Comparison of ENCODE assay signal across 20 cellular contexts in genomic region chr20:1838479-1839279, GRCh38. TPM values are rescaled to one million over a fixed set of nuclear protein-coding genes. Genes with fewer than 3 reads are reported as not detected.
DNase-seq lines count a peak whose midpoint lies in the region; ATAC-seq and TF ChIP-seq lines count a peak whose summit lies in the region.
"Had no signal": no experiment of that assay in that cellular context is flagged by ENCODE, and none has a peak within 500 bp of the region (broad histone marks: within the 10 kb centered on the region; RNA-seq: fewer than 3 reads in every experiment).

No MANE protein-coding gene starts in this region.

- H3K27ac Mint-ChIP-seq in Caco-2 (ENCODE audit: unreplicated experiment): peak overlapping the region; percentile 84
- H3K27ac Mint-ChIP-seq in nephron progenitor cell: peak overlapping the region; percentile 90
- H3K27ac Mint-ChIP-seq in activated T-helper 1 cell treated with anti-CD3 and anti-CD28 coated beads, Interleukin-12 subunit alpha, Interleukin-12 subunit beta, Interleukin-2, Interleukin-4 antibody, amounts not matched to agents 30 ng/mL and 10 ng/mL and 1 ng/mL, durations not matched to agents 14 hours and 24 hours and 36 hours: no peak overlapping the region
- no peak overlapping the region for H3K27ac Mint-ChIP-seq in chondrocyte (ENCODE audit: unreplicated experiment)
- H3K27ac Mint-ChIP-seq: activated naive CD8-positive, alpha-beta T cell treated with anti-CD3 and anti-CD28 coated beads for 36 hours; T-helper 1 cell treated with Interleukin-12 subunit alpha and Interleukin-12 subunit beta and Interleukin-4 antibody, amounts not matched to agents 30 μg/mL and 1 μg/mL, for 36 hours had no signal

- 0 out of 2 replicates have a peak, but pooled peaks cover 3% of the 10 kb centered on the region for H3K9me3 ChIP-seq in Caco-2
- H3K9me3 ChIP-seq: esophagus muscularis mucosa had no signal

- CTCF ChIA-PET in Caco-2 (lab: Charles Lee): interaction anchor here (0.7 kb wide), 1 partner anchor 38 kb away, joined by 6 read pairs; no protein-coding TSS in a partner anchor

- no peaks in the 10 kb centered on the region for H3K36me3 Mint-ChIP-seq in Caco-2 (ENCODE audit: insufficient read depth, unreplicated experiment)
- H3K36me3 Mint-ChIP-seq in nephron progenitor cell (ENCODE audit: low read depth): no peaks in the 10 kb centered on the region
- no peaks in the 10 kb centered on the region for H3K36me3 Mint-ChIP-seq in activated T-helper 1 cell treated with anti-CD3 and anti-CD28 coated beads, Interleukin-12 subunit alpha, Interleukin-12 subunit beta, Interleukin-2, Interleukin-4 antibody, amounts not matched to agents 30 ng/mL and 10 ng/mL and 1 ng/mL, durations not matched to agents 14 hours and 24 hours and 36 hours (ENCODE audit: low read depth)
- H3K36me3 Mint-ChIP-seq in chondrocyte (ENCODE audit: low read depth): no peaks in the 10 kb centered on the region
- H3K36me3 Mint-ChIP-seq: activated naive CD8-positive, alpha-beta T cell treated with anti-CD3 and anti-CD28 coated beads for 36 hours had no signal

- no peak overlapping the region for H3K4me3 Mint-ChIP-seq in Caco-2 (ENCODE audit: unreplicated experiment)
- H3K4me3 Mint-ChIP-seq in nephron progenitor cell: peak overlapping the region; percentile 69
- H3K4me3 Mint-ChIP-seq in activated T-helper 1 cell treated with anti-CD3 and anti-CD28 coated beads, Interleukin-12 subunit alpha, Interleukin-12 subunit beta, Interleukin-2, Interleukin-4 antibody, amounts not matched to agents 30 ng/mL and 10 ng/mL and 1 ng/mL, durations not matched to agents 14 hours and 24 hours and 36 hours: no peak overlapping the region
- no peak overlapping the region for H3K4me3 Mint-ChIP-seq in chondrocyte (ENCODE audit: unreplicated experiment)
- H3K4me3 Mint-ChIP-seq: activated naive CD8-positive, alpha-beta T cell treated with anti-CD3 and anti-CD28 coated beads for 36 hours; central memory CD8-positive, alpha-beta T cell; T-helper 1 cell treated with Interleukin-12 subunit alpha and Interleukin-12 subunit beta and Interleukin-4 antibody, amounts not matched to agents 30 μg/mL and 1 μg/mL, for 36 hours had no signal

- H3K4me1 ChIP-seq in Caco-2: peaks cover 10% of the 10 kb centered on the region

- no peaks in the 10 kb centered on the region for H3K36me3 ChIP-seq in Caco-2 (ENCODE audit: control insufficient read depth, insufficient read depth, low read length)
- H3K36me3 ChIP-seq: esophagus muscularis mucosa had no signal

- DNase-seq in Caco-2 (no peak), NCI-H2227 treated with DMSO at 0.1 percent for 48 hours (lab: John Stamatoyannopoulos, UW) (peak; percentile 64), ecto neural progenitor cell (ENCODE audit: low spot score) (peak; percentile 59), nephron progenitor cell (peak; percentile 82), chondrocyte (ENCODE audit: low spot score) (no peak)
- DNase-seq in activated T-helper 1 cell treated with anti-CD3 and anti-CD28 coated beads, Interleukin-12 subunit alpha, Interleukin-12 subunit beta, Interleukin-2, Interleukin-4 antibody, amounts not matched to agents 30 ng/mL and 10 ng/mL and 1 ng/mL, durations not matched to agents 14 hours and 24 hours and 36 hours (ENCODE audit: low spot score): no peak
- DNase-seq: activated CD4-positive, alpha-beta T cell treated with anti-CD3 and anti-CD28 coated beads for 1 hour; activated naive CD8-positive, alpha-beta T cell treated with anti-CD3 and anti-CD28 coated beads for 36 hours; activated T-cell treated with anti-CD3 and anti-CD28 coated beads for 4 hours; DMS153; GM23248; KG1; left ventricle myocardium superior; NCI-H1694 treated with DMSO at 0.1 percent for 48 hours; RPMI8226 had no signal

- H3K4me3 ChIP-seq in Caco-2 (ENCODE audit: low read depth, low read length): no peak overlapping the region
- H3K4me3 ChIP-seq: esophagus muscularis mucosa, GM23248 had no signal

- H3K27me3 Mint-ChIP-seq in Caco-2 (ENCODE audit: insufficient read depth, unreplicated experiment): no peaks in the 10 kb centered on the region
- H3K27me3 Mint-ChIP-seq in nephron progenitor cell (ENCODE audit: low read depth, poor library complexity): peaks cover 10% of the 10 kb centered on the region
- peaks cover 1% of the 10 kb centered on the region for H3K27me3 Mint-ChIP-seq in activated T-helper 1 cell treated with anti-CD3 and anti-CD28 coated beads, Interleukin-12 subunit alpha, Interleukin-12 subunit beta, Interleukin-2, Interleukin-4 antibody, amounts not matched to agents 30 ng/mL and 10 ng/mL and 1 ng/mL, durations not matched to agents 14 hours and 24 hours and 36 hours (ENCODE audit: insufficient read depth)
- peaks cover 5% of the 10 kb centered on the region for H3K27me3 Mint-ChIP-seq in chondrocyte (ENCODE audit: low read depth)

- POLR2A ChIA-PET in Caco-2 (lab: Charles Lee): no interaction called here

- H3K9me3 Mint-ChIP-seq in Caco-2 (ENCODE audit: unreplicated experiment): peaks cover 17% of the 10 kb centered on the region
- H3K9me3 Mint-ChIP-seq in nephron progenitor cell: no peaks in the 10 kb centered on the region
- no peaks in the 10 kb centered on the region for H3K9me3 Mint-ChIP-seq in activated T-helper 1 cell treated with anti-CD3 and anti-CD28 coated beads, Interleukin-12 subunit alpha, Interleukin-12 subunit beta, Interleukin-2, Interleukin-4 antibody, amounts not matched to agents 30 ng/mL and 10 ng/mL and 1 ng/mL, durations not matched to agents 14 hours and 24 hours and 36 hours
- no peaks in the 10 kb centered on the region for H3K9me3 Mint-ChIP-seq in chondrocyte (ENCODE audit: low read depth)
- H3K9me3 Mint-ChIP-seq: activated naive CD8-positive, alpha-beta T cell treated with anti-CD3 and anti-CD28 coated beads for 36 hours; central memory CD8-positive, alpha-beta T cell; T-helper 1 cell treated with Interleukin-12 subunit alpha and Interleukin-12 subunit beta and Interleukin-4 antibody, amounts not matched to agents 30 μg/mL and 1 μg/mL, for 36 hours had no signal

- no peak for TF ChIP-seq CTCF in Caco-2 (IDR thresholded peaks at IDR 0.05; ENCODE audit: insufficient read depth in 1 of 2, low read depth in 1 of 2, low read length in 1 of 2, severe bottlenecking in 1 of 2, unreplicated experiment in 1 of 2)
- no peak for TF ChIP-seq CTCF in nephron progenitor cell (IDR thresholded peaks at IDR 0.05)
- TF ChIP-seq CTCF in chondrocyte (IDR thresholded peaks at IDR 0.05): no peak

- no peaks in the 10 kb centered on the region for H3K27me3 ChIP-seq in Caco-2 (replicated peaks; ENCODE audit: control insufficient read depth, insufficient read depth, low read length)
- H3K27me3 ChIP-seq: esophagus muscularis mucosa had no signal

- BruUV-seq in Caco-2 (replicated peaks; lab: Mats Ljungman, UMichigan): no TSS peak

- intact Hi-C loops in Caco-2 (cut with micrococcal nuclease; ENCODE audit: unreplicated experiment): no loop called here
- intact Hi-C loops in activated T-helper 1 cell treated with anti-CD3 and anti-CD28 coated beads, Interleukin-12 subunit alpha, Interleukin-12 subunit beta, Interleukin-2, Interleukin-4 antibody, amounts not matched to agents 30 ng/mL and 10 ng/mL and 1 ng/mL, durations not matched to agents 14 hours and 24 hours and 36 hours (cut with micrococcal nuclease): no loop called here

- ATAC-seq in HG03442 (IDR thresholded peaks at IDR 0.05; ENCODE audit: unreplicated experiment) (no peak), HG02981 (IDR thresholded peaks at IDR 0.05; ENCODE audit: unreplicated experiment) (no peak)
- ATAC-seq: left ventricle myocardium superior had no signal

- H3K4me1 Mint-ChIP-seq in Caco-2 (ENCODE audit: low read depth, unreplicated experiment): peaks cover 24% of the 10 kb centered on the region
- peaks cover 75% of the 10 kb centered on the region for H3K4me1 Mint-ChIP-seq in nephron progenitor cell
- H3K4me1 Mint-ChIP-seq in activated T-helper 1 cell treated with anti-CD3 and anti-CD28 coated beads, Interleukin-12 subunit alpha, Interleukin-12 subunit beta, Interleukin-2, Interleukin-4 antibody, amounts not matched to agents 30 ng/mL and 10 ng/mL and 1 ng/mL, durations not matched to agents 14 hours and 24 hours and 36 hours (ENCODE audit: low read depth): no peaks in the 10 kb centered on the region
- H3K4me1 Mint-ChIP-seq in chondrocyte (ENCODE audit: low read depth): peaks cover 16% of the 10 kb centered on the region
- H3K4me1 Mint-ChIP-seq: activated naive CD8-positive, alpha-beta T cell treated with anti-CD3 and anti-CD28 coated beads for 36 hours; central memory CD8-positive, alpha-beta T cell had no signal

RNA-seq across cellular contexts. Expression of gene SIRPA, which starts 56.5 kb away (rescaled TPM):
- total RNA-seq in Caco-2 (2022): 31.6 and 33.3 TPM in 2 replicates
- total RNA-seq in activated T-helper 1 cell treated with anti-CD3 and anti-CD28 coated beads, Interleukin-12 subunit alpha, Interleukin-12 subunit beta, Interleukin-2, Interleukin-4 antibody, amounts not matched to agents 30 ng/mL and 10 ng/mL and 1 ng/mL, durations not matched to agents 14 hours and 24 hours and 36 hours: not detected in 2 replicates
- 16.2 to 25.6 TPM (median 24.9 TPM) in 3 replicates for total RNA-seq in chondrocyte

Comparison
In these comparisons a context has a peak if more than half of its experiments do, and no peak if none do; other contexts are left out.
1. DNase-seq: peak in NCI-H2227 treated with DMSO at 0.1 percent for 48 hours (single experiment), ecto neural progenitor cell (single experiment) and nephron progenitor cell (single experiment); none in Caco-2 (0 of 2), activated T-helper 1 cell treated with anti-CD3 and anti-CD28 coated beads, Interleukin-12 subunit alpha, Interleukin-12 subunit beta, Interleukin-2, Interleukin-4 antibody, amounts not matched to agents 30 ng/mL and 10 ng/mL and 1 ng/mL, durations not matched to agents 14 hours and 24 hours and 36 hours (single experiment) and chondrocyte (single experiment).
2. H3K27ac Mint-ChIP-seq: peak in Caco-2 (single experiment) and nephron progenitor cell (single experiment); none in activated T-helper 1 cell treated with anti-CD3 and anti-CD28 coated beads, Interleukin-12 subunit alpha, Interleukin-12 subunit beta, Interleukin-2, Interleukin-4 antibody, amounts not matched to agents 30 ng/mL and 10 ng/mL and 1 ng/mL, durations not matched to agents 14 hours and 24 hours and 36 hours (single experiment) and chondrocyte (single experiment).
3. RNA of gene SIRPA, which starts 56.5 kb away (total RNA-seq): 31.6 to 33.3 TPM in Caco-2 and 16.2 to 25.6 TPM in chondrocyte; not detected in activated T-helper 1 cell treated with anti-CD3 and anti-CD28 coated beads, Interleukin-12 subunit alpha, Interleukin-12 subunit beta, Interleukin-2, Interleukin-4 antibody, amounts not matched to agents 30 ng/mL and 10 ng/mL and 1 ng/mL, durations not matched to agents 14 hours and 24 hours and 36 hours; every median in the first group is over 10 times any median in the second.